Comparison of ENCODE assay signal across 2 cellular contexts in genomic region chr2:150484461-150484931, GRCh38.
TF ChIP-seq lines count a peak whose summit lies in the region.

No MANE protein-coding gene starts in this region.

TF ChIP-seq in A549, 52 proteins besides CTCF, POLR2A, EP300 and RAD21:
- no peak for TF ChIP-seq HDAC2 (IDR thresholded peaks at IDR 0.05)
- 0 out of 2 replicates have a peak, but pooled peaks have one; percentile 8 for TF ChIP-seq GATA3 (IDR thresholded peaks at IDR 0.05; ENCODE audit: borderline replicate concordance)

TF ChIP-seq in endothelial cell of umbilical vein, 7 proteins besides CTCF, POLR2A, EP300 and RAD21:
- no peak for TF ChIP-seq MAX (IDR thresholded peaks at IDR 0.05; ENCODE audit: insufficient read depth, insufficient read length)
- no peak for TF ChIP-seq JUN (IDR thresholded peaks at IDR 0.05; ENCODE audit: borderline replicate concordance, insufficient read depth, insufficient read length, low read depth)
- no peak for TF ChIP-seq GATA2 (IDR thresholded peaks at IDR 0.05; ENCODE audit: insufficient read depth, insufficient read length, low read depth, low read length)
- no peak for TF ChIP-seq POLR2AphosphoS5 (IDR thresholded peaks at IDR 0.05; ENCODE audit: insufficient read depth, low read depth, low read length)
- TF ChIP-seq FOS (IDR thresholded peaks at IDR 0.05; ENCODE audit: borderline replicate concordance, insufficient read depth, low read length) = no peak
- TF ChIP-seq EZH2 (IDR thresholded peaks at IDR 0.05; ENCODE audit: borderline replicate concordance, low read depth, low read length, severe bottlenecking) = no peak
- TF ChIP-seq MYC (IDR thresholded peaks at IDR 0.05; ENCODE audit: low read depth, low read length) = no peak
TF ChIP-seq in endothelial cell of umbilical vein: peak in this region for 0.
